8 cellular contexts compared by ENCODE assay signal in genomic region chr9:94259077-94259847, GRCh38. TPM values are rescaled to one million over a fixed set of nuclear protein-coding genes. Genes with fewer than 3 reads are reported as not detected.
DNase-seq lines count a peak whose midpoint lies in the region; ATAC-seq and TF ChIP-seq lines count a peak whose summit lies in the region.

ZNF169 (plus strand) TSS chr9:94259298; CDS start chr9:94278813, 19,515 bp downstream.

- no peaks in the 10 kb centered on the region for H3K36me3 Mint-ChIP-seq in endothelial cell (ENCODE audit: low read depth, unreplicated experiment)
- H3K36me3 Mint-ChIP-seq in mesothelial cell of epicardium: peaks cover 2% of the 10 kb centered on the region

- H3K4me1 Mint-ChIP-seq in endothelial cell (ENCODE audit: unreplicated experiment) (peaks cover 4% of the 10 kb centered on the region), mesothelial cell of epicardium (peaks cover 8% of the 10 kb centered on the region)

- H3K9me3 Mint-ChIP-seq in endothelial cell (ENCODE audit: unreplicated experiment): no peaks in the 10 kb centered on the region
- H3K9me3 Mint-ChIP-seq in mesothelial cell of epicardium: no peaks in the 10 kb centered on the region

- ATAC-seq in GM19467 (IDR thresholded peaks at IDR 0.05; ENCODE audit: unreplicated experiment): peak; percentile 100

- no peak for TF ChIP-seq CTCF in endothelial cell (IDR thresholded peaks at IDR 0.05; ENCODE audit: unreplicated experiment)
- TF ChIP-seq CTCF in mesothelial cell of epicardium (IDR thresholded peaks at IDR 0.05; ENCODE audit: unreplicated experiment): no peak

- DNase-seq in COLO668 (lab: John Stamatoyannopoulos, UW; ENCODE audit: unreplicated experiment) (peak; percentile 90), HPDE6-E6E7 (ENCODE audit: extremely low spot score) (peak; percentile 97), NOMO-1 treated with dmso at 0.1 percent for 144 hours (lab: John Stamatoyannopoulos, UW; ENCODE audit: unreplicated experiment) (peak; percentile 85), endothelial cell (ENCODE audit: low spot score) (peak; percentile 87), mesothelial cell of epicardium (ENCODE audit: low spot score in 2 of 2, unreplicated experiment in 2 of 2) (peak; percentile 73 to 86)
- peak; percentile 54 for DNase-seq in activated CD8-positive, alpha-beta memory T cell treated with anti-CD3 and anti-CD28 coated beads, Interleukin-2, amount 50 U/mL, for 1 hour (ENCODE audit: extremely low read depth)
- peak; percentile 75 to 77 for DNase-seq in stimulated activated CD8-positive, alpha-beta memory T cell treated with anti-CD3 and anti-CD28 coated beads, Interleukin-15, amount 100 ng/mL, for 4 hours (ENCODE audit: low read depth in 2 of 2)

- H3K4me3 Mint-ChIP-seq in endothelial cell (ENCODE audit: unreplicated experiment) (peak within 1 kb of the TSS; percentile 100), mesothelial cell of epicardium (peak within 1 kb of the TSS; percentile 99)

- H3K27ac Mint-ChIP-seq in endothelial cell (ENCODE audit: unreplicated experiment): peak within 1 kb of the TSS; percentile 66
- peak within 1 kb of the TSS; percentile 96 for H3K27ac Mint-ChIP-seq in mesothelial cell of epicardium

- peaks cover 3% of the 10 kb centered on the region for H3K27me3 Mint-ChIP-seq in endothelial cell (ENCODE audit: unreplicated experiment)
- peaks cover 12% of the 10 kb centered on the region for H3K27me3 Mint-ChIP-seq in mesothelial cell of epicardium (ENCODE audit: low read depth)

RNA-seq across cellular contexts. Expression of gene ZNF169, which starts in this region (rescaled TPM):
- total RNA-seq in endothelial cell (ENCODE audit: unreplicated experiment) (4.9 TPM), mesothelial cell of epicardium (9.6 to 10.5 TPM (median 9.8 TPM) in 3 replicates)

Comparison
In these comparisons a context has a peak if more than half of its experiments do, and no peak if none do; other contexts are left out.
1. Peak in every context shown above with its lines: DNase-seq and ATAC-seq.